In the genomic region with DNA sequence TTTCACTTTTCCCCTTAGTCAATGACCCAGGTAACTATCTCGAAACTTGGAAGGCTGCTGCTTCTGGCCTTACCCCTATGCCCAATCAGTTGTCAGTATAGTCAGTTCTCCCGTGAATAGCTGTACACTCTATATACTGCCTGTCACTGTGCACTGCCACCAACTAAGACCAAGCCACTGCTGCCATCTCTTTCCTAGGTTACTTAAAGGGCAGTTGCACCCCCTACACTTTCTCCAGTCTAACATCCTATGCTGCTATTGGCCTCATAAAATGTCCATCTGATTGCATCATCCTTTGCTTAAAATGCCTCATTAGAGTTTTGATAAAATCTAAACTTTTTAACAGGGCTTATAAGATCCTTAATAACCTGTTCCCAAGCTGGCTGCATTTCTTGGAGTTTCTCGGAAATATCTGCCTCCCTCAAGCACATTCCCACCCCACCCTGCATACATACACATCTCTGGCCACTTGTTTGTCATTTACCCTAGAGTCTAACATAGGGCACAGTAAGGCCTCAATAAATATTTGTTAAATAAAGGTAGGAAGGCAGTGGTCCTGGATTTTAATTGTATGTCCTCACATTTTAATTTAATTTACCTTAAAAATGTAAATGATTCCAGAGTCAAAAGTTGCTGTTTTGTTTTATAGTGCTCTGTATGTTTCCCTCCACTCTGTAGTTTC, we compare ENCODE assay signal across 1 cellular context.
TF ChIP-seq lines count a peak whose summit lies in the region.

No MANE protein-coding gene starts in this region.

TF ChIP-seq in K562, 482 proteins besides CTCF, POLR2A, EP300 and RAD21 (continued from another document and continues in another):
- TF ChIP-seq, protein P1, sequence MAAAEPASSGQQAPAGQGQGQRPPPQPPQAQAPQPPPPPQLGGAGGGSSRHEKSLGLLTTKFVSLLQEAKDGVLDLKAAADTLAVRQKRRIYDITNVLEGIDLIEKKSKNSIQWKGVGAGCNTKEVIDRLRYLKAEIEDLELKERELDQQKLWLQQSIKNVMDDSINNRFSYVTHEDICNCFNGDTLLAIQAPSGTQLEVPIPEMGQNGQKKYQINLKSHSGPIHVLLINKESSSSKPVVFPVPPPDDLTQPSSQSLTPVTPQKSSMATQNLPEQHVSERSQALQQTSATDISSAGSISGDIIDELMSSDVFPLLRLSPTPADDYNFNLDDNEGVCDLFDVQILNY (CRISPR knock-in tag; IDR thresholded peaks at IDR 0.05) = no peak
- TF ChIP-seq MIER1 (IDR thresholded peaks at IDR 0.05; ENCODE audit: low read depth) (no peak), ZNF561 (CRISPR knock-in tag; conservative IDR thresholded peaks at IDR 0.05) (no peak), ETV6 (IDR thresholded peaks at IDR 0.05; ENCODE audit: borderline replicate concordance in 1 of 2, low read depth in 2 of 2, low read length in 1 of 2) (no peak), ETV6 (CRISPR knock-in tag; IDR thresholded peaks at IDR 0.05; ENCODE audit: borderline replicate concordance) (no peak), HLTF (IDR thresholded peaks at IDR 0.05) (no peak), FUS (optimal IDR thresholded peaks at IDR 0.05; ENCODE audit: low read depth, low read length) (no peak), FOXJ3 (CRISPR knock-in tag; IDR thresholded peaks at IDR 0.05) (no peak), CHCHD3 (CRISPR knock-in tag; IDR thresholded peaks at IDR 0.05) (no peak), MEF2D (tag; conservative IDR thresholded peaks at IDR 0.05; ENCODE audit: low read depth) (no peak), ZNF445 (CRISPR knock-in tag; IDR thresholded peaks at IDR 0.05; ENCODE audit: low read depth) (no peak), YY1 (IDR thresholded peaks at IDR 0.05; ENCODE audit: borderline replicate concordance in 1 of 3, control insufficient read depth in 1 of 3, extremely low read depth in 1 of 3, insufficient read depth in 3 of 3, insufficient read length in 1 of 3, insufficient replicate concordance in 2 of 3, low read depth in 1 of 3, low read length in 2 of 3) (no peak), ZNF507 (tag; conservative IDR thresholded peaks at IDR 0.05) (no peak), KLF13 (tag; IDR thresholded peaks at IDR 0.05; ENCODE audit: borderline replicate concordance, low read depth) (no peak), ZNF311 (CRISPR knock-in tag; IDR thresholded peaks at IDR 0.05) (no peak; the same call in 1 of the 2 replicates), TARDBP (IDR thresholded peaks at IDR 0.05) (no peak), ARNT (IDR thresholded peaks at IDR 0.05) (no peak), NFE2L1 (tag; IDR thresholded peaks at IDR 0.05; ENCODE audit: borderline replicate concordance, low read depth) (no peak), CHD4 (IDR thresholded peaks at IDR 0.05; ENCODE audit: insufficient read depth, insufficient replicate concordance, low read depth, low read length, poor library complexity, severe bottlenecking) (no peak), GABPB1 (CRISPR knock-in tag; IDR thresholded peaks at IDR 0.05) (no peak), PHB (CRISPR knock-in tag; IDR thresholded peaks at IDR 0.05) (no peak), ETV1 (tag; conservative IDR thresholded peaks at IDR 0.05; ENCODE audit: low read depth) (no peak), SUPT5H (IDR thresholded peaks at IDR 0.05) (no peak), ZNF184 (CRISPR knock-in tag; IDR thresholded peaks at IDR 0.05) (no peak), SMARCA4 (IDR thresholded peaks at IDR 0.05) (0 out of 2 replicates have a peak, but pooled peaks have one; percentile 40), MCM5 (IDR thresholded peaks at IDR 0.05; ENCODE audit: low read depth) (no peak), SAFB (IDR thresholded peaks at IDR 0.05; ENCODE audit: borderline replicate concordance, low read depth, low read length) (no peak), SAP30 (IDR thresholded peaks at IDR 0.05; ENCODE audit: borderline replicate concordance, insufficient read depth, low read depth, low read length, poor library complexity, severe bottlenecking) (no peak), JUNB (CRISPR knock-in tag; conservative IDR thresholded peaks at IDR 0.05) (0 out of 2 replicates have a peak, but pooled peaks have one; percentile 52), KDM1A (IDR thresholded peaks at IDR 0.05) (no peak), ZNF165 (CRISPR knock-in tag; IDR thresholded peaks at IDR 0.05; ENCODE audit: borderline replicate concordance) (no peak), ZSCAN32 (CRISPR knock-in tag; IDR thresholded peaks at IDR 0.05) (peak; percentile 98), FIP1L1 (IDR thresholded peaks at IDR 0.05; ENCODE audit: low read depth, low read length, poor library complexity, severe bottlenecking) (no peak), NCOR1 (IDR thresholded peaks at IDR 0.05) (no peak), CXXC5 (CRISPR knock-in tag; IDR thresholded peaks at IDR 0.05) (peak; percentile 48), ARID1B (IDR thresholded peaks at IDR 0.05) (no peak; the same call in 1 of the 2 replicates), NR4A1 (CRISPR knock-in tag; IDR thresholded peaks at IDR 0.05) (no peak), NR4A1 (tag; IDR thresholded peaks at IDR 0.05) (no peak), TAF7 (tag; IDR thresholded peaks at IDR 0.05) (no peak), TBP (optimal IDR thresholded peaks at IDR 0.05; ENCODE audit: low read depth, low read length) (no peak)
- TF ChIP-seq, protein P2, sequence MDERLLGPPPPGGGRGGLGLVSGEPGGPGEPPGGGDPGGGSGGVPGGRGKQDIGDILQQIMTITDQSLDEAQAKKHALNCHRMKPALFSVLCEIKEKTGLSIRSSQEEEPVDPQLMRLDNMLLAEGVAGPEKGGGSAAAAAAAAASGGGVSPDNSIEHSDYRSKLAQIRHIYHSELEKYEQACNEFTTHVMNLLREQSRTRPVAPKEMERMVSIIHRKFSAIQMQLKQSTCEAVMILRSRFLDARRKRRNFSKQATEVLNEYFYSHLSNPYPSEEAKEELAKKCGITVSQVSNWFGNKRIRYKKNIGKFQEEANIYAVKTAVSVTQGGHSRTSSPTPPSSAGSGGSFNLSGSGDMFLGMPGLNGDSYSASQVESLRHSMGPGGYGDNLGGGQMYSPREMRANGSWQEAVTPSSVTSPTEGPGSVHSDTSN (CRISPR knock-in tag; IDR thresholded peaks at IDR 0.05; ENCODE audit: low read depth) = no peak
- TF ChIP-seq, protein P2 (tag; conservative IDR thresholded peaks at IDR 0.05; ENCODE audit: low read depth) = peak; percentile 81
- TF ChIP-seq, protein P3, sequence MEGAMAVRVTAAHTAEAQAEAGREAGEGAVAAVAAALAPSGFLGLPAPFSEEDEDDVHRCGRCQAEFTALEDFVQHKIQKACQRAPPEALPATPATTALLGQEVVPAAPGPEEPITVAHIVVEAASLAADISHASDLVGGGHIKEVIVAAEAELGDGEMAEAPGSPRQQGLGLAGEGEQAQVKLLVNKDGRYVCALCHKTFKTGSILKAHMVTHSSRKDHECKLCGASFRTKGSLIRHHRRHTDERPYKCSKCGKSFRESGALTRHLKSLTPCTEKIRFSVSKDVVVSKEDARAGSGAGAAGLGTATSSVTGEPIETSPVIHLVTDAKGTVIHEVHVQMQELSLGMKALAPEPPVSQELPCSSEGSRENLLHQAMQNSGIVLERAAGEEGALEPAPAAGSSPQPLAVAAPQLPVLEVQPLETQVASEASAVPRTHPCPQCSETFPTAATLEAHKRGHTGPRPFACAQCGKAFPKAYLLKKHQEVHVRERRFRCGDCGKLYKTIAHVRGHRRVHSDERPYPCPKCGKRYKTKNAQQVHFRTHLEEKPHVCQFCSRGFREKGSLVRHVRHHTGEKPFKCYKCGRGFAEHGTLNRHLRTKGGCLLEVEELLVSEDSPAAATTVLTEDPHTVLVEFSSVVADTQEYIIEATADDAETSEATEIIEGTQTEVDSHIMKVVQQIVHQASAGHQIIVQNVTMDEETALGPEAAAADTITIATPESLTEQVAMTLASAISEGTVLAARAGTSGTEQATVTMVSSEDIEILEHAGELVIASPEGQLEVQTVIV (CRISPR knock-in tag; IDR thresholded peaks at IDR 0.05; ENCODE audit: borderline replicate concordance) = peak; percentile 53; the same call in 1 of the 2 replicates
- TF ChIP-seq, protein P4, sequence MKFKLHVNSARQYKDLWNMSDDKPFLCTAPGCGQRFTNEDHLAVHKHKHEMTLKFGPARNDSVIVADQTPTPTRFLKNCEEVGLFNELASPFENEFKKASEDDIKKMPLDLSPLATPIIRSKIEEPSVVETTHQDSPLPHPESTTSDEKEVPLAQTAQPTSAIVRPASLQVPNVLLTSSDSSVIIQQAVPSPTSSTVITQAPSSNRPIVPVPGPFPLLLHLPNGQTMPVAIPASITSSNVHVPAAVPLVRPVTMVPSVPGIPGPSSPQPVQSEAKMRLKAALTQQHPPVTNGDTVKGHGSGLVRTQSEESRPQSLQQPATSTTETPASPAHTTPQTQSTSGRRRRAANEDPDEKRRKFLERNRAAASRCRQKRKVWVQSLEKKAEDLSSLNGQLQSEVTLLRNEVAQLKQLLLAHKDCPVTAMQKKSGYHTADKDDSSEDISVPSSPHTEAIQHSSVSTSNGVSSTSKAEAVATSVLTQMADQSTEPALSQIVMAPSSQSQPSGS (CRISPR knock-in tag; IDR thresholded peaks at IDR 0.05) = no peak
- TF ChIP-seq, protein P5, sequence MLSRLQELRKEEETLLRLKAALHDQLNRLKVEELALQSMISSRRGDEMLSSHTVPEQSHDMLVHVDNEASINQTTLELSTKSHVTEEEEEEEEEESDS (CRISPR knock-in tag; IDR thresholded peaks at IDR 0.05) = no peak
- TF ChIP-seq, protein P6, sequence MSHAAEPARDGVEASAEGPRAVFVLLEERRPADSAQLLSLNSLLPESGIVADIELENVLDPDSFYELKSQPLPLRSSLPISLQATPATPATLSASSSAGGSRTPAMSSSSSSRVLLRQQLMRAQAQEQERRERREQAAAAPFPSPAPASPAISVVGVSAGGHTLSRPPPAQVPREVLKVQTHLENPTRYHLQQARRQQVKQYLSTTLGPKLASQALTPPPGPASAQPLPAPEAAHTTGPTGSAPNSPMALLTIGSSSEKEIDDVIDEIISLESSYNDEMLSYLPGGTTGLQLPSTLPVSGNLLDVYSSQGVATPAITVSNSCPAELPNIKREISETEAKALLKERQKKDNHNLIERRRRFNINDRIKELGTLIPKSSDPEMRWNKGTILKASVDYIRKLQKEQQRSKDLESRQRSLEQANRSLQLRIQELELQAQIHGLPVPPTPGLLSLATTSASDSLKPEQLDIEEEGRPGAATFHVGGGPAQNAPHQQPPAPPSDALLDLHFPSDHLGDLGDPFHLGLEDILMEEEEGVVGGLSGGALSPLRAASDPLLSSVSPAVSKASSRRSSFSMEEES (CRISPR knock-in tag; IDR thresholded peaks at IDR 0.05) = no peak
- TF ChIP-seq, protein P7, sequence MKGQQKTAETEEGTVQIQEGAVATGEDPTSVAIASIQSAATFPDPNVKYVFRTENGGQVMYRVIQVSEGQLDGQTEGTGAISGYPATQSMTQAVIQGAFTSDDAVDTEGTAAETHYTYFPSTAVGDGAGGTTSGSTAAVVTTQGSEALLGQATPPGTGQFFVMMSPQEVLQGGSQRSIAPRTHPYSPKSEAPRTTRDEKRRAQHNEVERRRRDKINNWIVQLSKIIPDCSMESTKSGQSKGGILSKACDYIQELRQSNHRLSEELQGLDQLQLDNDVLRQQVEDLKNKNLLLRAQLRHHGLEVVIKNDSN (CRISPR knock-in tag; IDR thresholded peaks at IDR 0.05) = no peak
- TF ChIP-seq, protein P8, sequence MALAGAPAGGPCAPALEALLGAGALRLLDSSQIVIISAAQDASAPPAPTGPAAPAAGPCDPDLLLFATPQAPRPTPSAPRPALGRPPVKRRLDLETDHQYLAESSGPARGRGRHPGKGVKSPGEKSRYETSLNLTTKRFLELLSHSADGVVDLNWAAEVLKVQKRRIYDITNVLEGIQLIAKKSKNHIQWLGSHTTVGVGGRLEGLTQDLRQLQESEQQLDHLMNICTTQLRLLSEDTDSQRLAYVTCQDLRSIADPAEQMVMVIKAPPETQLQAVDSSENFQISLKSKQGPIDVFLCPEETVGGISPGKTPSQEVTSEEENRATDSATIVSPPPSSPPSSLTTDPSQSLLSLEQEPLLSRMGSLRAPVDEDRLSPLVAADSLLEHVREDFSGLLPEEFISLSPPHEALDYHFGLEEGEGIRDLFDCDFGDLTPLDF (CRISPR knock-in tag; IDR thresholded peaks at IDR 0.05) = no peak
- TF ChIP-seq, protein P9, sequence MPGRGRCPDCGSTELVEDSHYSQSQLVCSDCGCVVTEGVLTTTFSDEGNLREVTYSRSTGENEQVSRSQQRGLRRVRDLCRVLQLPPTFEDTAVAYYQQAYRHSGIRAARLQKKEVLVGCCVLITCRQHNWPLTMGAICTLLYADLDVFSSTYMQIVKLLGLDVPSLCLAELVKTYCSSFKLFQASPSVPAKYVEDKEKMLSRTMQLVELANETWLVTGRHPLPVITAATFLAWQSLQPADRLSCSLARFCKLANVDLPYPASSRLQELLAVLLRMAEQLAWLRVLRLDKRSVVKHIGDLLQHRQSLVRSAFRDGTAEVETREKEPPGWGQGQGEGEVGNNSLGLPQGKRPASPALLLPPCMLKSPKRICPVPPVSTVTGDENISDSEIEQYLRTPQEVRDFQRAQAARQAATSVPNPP (IDR thresholded peaks at IDR 0.05; ENCODE audit: borderline replicate concordance, insufficient read depth, insufficient read length) = no peak
- TF ChIP-seq, protein P10, sequence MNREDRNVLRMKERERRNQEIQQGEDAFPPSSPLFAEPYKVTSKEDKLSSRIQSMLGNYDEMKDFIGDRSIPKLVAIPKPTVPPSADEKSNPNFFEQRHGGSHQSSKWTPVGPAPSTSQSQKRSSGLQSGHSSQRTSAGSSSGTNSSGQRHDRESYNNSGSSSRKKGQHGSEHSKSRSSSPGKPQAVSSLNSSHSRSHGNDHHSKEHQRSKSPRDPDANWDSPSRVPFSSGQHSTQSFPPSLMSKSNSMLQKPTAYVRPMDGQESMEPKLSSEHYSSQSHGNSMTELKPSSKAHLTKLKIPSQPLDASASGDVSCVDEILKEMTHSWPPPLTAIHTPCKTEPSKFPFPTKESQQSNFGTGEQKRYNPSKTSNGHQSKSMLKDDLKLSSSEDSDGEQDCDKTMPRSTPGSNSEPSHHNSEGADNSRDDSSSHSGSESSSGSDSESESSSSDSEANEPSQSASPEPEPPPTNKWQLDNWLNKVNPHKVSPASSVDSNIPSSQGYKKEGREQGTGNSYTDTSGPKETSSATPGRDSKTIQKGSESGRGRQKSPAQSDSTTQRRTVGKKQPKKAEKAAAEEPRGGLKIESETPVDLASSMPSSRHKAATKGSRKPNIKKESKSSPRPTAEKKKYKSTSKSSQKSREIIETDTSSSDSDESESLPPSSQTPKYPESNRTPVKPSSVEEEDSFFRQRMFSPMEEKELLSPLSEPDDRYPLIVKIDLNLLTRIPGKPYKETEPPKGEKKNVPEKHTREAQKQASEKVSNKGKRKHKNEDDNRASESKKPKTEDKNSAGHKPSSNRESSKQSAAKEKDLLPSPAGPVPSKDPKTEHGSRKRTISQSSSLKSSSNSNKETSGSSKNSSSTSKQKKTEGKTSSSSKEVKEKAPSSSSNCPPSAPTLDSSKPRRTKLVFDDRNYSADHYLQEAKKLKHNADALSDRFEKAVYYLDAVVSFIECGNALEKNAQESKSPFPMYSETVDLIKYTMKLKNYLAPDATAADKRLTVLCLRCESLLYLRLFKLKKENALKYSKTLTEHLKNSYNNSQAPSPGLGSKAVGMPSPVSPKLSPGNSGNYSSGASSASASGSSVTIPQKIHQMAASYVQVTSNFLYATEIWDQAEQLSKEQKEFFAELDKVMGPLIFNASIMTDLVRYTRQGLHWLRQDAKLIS (CRISPR knock-in tag; IDR thresholded peaks at IDR 0.05) = no peak
